Comparison of ENCODE assay signal across 8 cellular contexts in genomic region chrX:41561045-41561444, GRCh38.
DNase-seq lines count a peak whose midpoint lies in the region; ATAC-seq and TF ChIP-seq lines count a peak whose summit lies in the region.

No MANE protein-coding gene starts in this region.

- peak overlapping the region; percentile 73 for H3K27ac Mint-ChIP-seq in activated CD4-positive, alpha-beta T cell treated with anti-CD3 and anti-CD28 coated beads, Interleukin-2, amount 10 ng/mL, durations not matched to agents 7 days and 5 days

- H3K36me3 Mint-ChIP-seq in activated CD4-positive, alpha-beta T cell treated with anti-CD3 and anti-CD28 coated beads, Interleukin-2, amount 10 ng/mL, durations not matched to agents 7 days and 5 days (ENCODE audit: low read depth): peaks cover 6% of the 10 kb centered on the region

- DNase-seq in DMS 273 treated with DMSO at 0.1 percent for 48 hours (lab: John Stamatoyannopoulos, UW): peak; percentile 31
- DNase-seq in activated CD4-positive, alpha-beta T cell treated with anti-CD3 and anti-CD28 coated beads, Interleukin-2, amount 10 ng/mL, durations not matched to agents 7 days and 5 days: peak; percentile 39
- peak; percentile 94 for DNase-seq in fibroblast of mammary gland (ENCODE audit: low read depth)
- peak; percentile 2 to 20 for DNase-seq in stimulated activated CD4-positive, alpha-beta T cell treated with anti-CD3 and anti-CD28 coated beads, Interleukin-2, amount 100 ng/mL, for 24 hours
- DNase-seq in HuH-7.5 (ENCODE audit: low spot score): no peak
- no peak for DNase-seq in OCI-M2 (lab: John Stamatoyannopoulos, UW; ENCODE audit: unreplicated experiment)

- POLR2A ChIA-PET in activated CD4-positive, alpha-beta T cell treated with anti-CD3 and anti-CD28 coated beads, Interleukin-2, amount 10 ng/mL, durations not matched to agents 7 days and 5 days (lab: Charles Lee): no interaction called here

- ATAC-seq in GM19452 (IDR thresholded peaks at IDR 0.05; ENCODE audit: unreplicated experiment) (peak; percentile 94), HG03558 (IDR thresholded peaks at IDR 0.05; ENCODE audit: extremely low read depth, unreplicated experiment) (peak; percentile 61)

- peaks cover 43% of the 10 kb centered on the region for H3K4me1 Mint-ChIP-seq in activated CD4-positive, alpha-beta T cell treated with anti-CD3 and anti-CD28 coated beads, Interleukin-2, amount 10 ng/mL, durations not matched to agents 7 days and 5 days

- H3K4me3 Mint-ChIP-seq in activated CD4-positive, alpha-beta T cell treated with anti-CD3 and anti-CD28 coated beads, Interleukin-2, amount 10 ng/mL, durations not matched to agents 7 days and 5 days: no peak overlapping the region

- no peaks in the 10 kb centered on the region for H3K27me3 Mint-ChIP-seq in activated CD4-positive, alpha-beta T cell treated with anti-CD3 and anti-CD28 coated beads, Interleukin-2, amount 10 ng/mL, durations not matched to agents 7 days and 5 days

- CTCF ChIA-PET in activated CD4-positive, alpha-beta T cell treated with anti-CD3 and anti-CD28 coated beads, Interleukin-2, amount 10 ng/mL, durations not matched to agents 7 days and 5 days (lab: Charles Lee): interaction anchor here (1.0 kb wide), 1 partner anchor 15 kb away, joined by 3 read pairs; no protein-coding TSS in a partner anchor

- H3K9me3 Mint-ChIP-seq in activated CD4-positive, alpha-beta T cell treated with anti-CD3 and anti-CD28 coated beads, Interleukin-2, amount 10 ng/mL, durations not matched to agents 7 days and 5 days: no peaks in the 10 kb centered on the region

- H3K4me3 ChIP-seq in fibroblast of mammary gland (ENCODE audit: control insufficient read depth, low read depth, low read length): no peak overlapping the region

- no peak for TF ChIP-seq CTCF in fibroblast of mammary gland (conservative IDR thresholded peaks at IDR 0.05; ENCODE audit: control insufficient read depth, insufficient read depth, low read depth, low read length)

Comparison
In these comparisons a context has a peak if more than half of its experiments do, and no peak if none do; other contexts are left out.
1. DNase-seq: peak in DMS 273 treated with DMSO at 0.1 percent for 48 hours (single experiment), activated CD4-positive, alpha-beta T cell treated with anti-CD3 and anti-CD28 coated beads, Interleukin-2, amount 10 ng/mL, durations not matched to agents 7 days and 5 days (single experiment), fibroblast of mammary gland (single experiment) and stimulated activated CD4-positive, alpha-beta T cell treated with anti-CD3 and anti-CD28 coated beads, Interleukin-2, amount 100 ng/mL, for 24 hours (2 of 2); none in HuH-7.5 (single experiment) and OCI-M2 (single experiment).